8 cellular contexts compared by ENCODE assay signal in the genomic region with DNA sequence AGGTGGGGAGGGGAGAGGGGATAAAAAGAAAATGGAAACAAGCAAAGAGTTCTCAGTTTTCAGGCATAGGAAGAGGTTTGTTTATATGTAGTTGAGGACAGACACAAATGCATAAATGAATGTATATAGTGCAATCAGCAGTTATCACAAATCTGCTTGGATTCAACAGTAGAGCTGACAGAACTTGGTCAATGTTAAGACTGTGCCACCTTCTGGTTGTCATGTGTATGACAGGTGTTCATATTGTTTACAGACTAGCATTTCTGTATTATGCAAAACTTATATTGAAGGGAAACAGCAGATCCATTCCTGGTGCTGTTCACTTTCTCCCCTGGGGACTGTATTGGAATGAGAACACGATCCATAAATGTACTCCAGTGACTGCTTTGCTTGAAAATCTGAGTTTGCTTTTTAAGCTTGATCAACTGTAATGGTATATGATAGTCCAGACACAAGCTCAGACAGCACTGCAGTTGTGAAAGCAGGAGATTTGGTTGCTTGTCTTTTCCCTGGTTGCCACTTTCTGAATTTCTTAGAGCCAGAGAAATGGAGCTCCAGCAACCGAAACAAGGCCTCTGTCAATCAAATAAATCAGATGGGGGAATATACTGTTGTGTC.
A peak's percentile ranks its signal among the peaks of the same experiment; 100 is the strongest.
DNase-seq lines count a peak whose midpoint lies in the region; ATAC-seq and TF ChIP-seq lines count a peak whose summit lies in the region.

No MANE protein-coding gene starts in this region.

- peaks cover 10% of the 10 kb centered on the region for H3K27me3 ChIP-seq in adipocyte (replicated peaks; ENCODE audit: control insufficient read depth, insufficient read depth, low read length)
- H3K27me3 ChIP-seq in spleen (replicated peaks in 1 of 7): no peaks in the 10 kb centered on the region

- H3K9me3 ChIP-seq in adipocyte (ENCODE audit: control insufficient read depth, low read length): no peaks in the 10 kb centered on the region
- H3K9me3 ChIP-seq in spleen: no peaks in the 10 kb centered on the region

- WGBS in spleen, 5 donors: 10 to 30% (median 25%) methylated on average over 2 of the region's 2 CpGs

- no peak overlapping the region for H3K9ac ChIP-seq in adipocyte (ENCODE audit: low read length)

- ATAC-seq in HG03457 (IDR thresholded peaks at IDR 0.05; ENCODE audit: unreplicated experiment): peak; percentile 97

- no peak for TF ChIP-seq POLR2A in spleen (IDR thresholded peaks at IDR 0.05)

- TF ChIP-seq CTCF in GM20000 (IDR thresholded peaks at IDR 0.05; ENCODE audit: extremely low read depth, missing control alignments) (peak; percentile 59), spleen (IDR thresholded peaks at IDR 0.05 in 8 of 11, conservative IDR thresholded peaks at IDR 0.05 in 3 of 11) (peak in 10 of 11 experiments; percentile 26 to 77 (median 64))

- no peak overlapping the region for H3K27ac ChIP-seq in spleen

- peak; percentile 21 for DNase-seq in activated CD8-positive, alpha-beta memory T cell treated with anti-CD3 and anti-CD28 coated beads, Interleukin-2, amount 50 U/mL, for 4 hours
- no peak for DNase-seq in activated CD8-positive, alpha-beta memory T cell treated with anti-CD3 and anti-CD28 coated beads, Interleukin-2, amount 50 U/mL, for 48 hours
- peak; percentile 41 for DNase-seq in GM20000 (ENCODE audit: low spot score)
- DNase-seq in NCI-H69 (lab: John Stamatoyannopoulos, UW): peak; percentile 63
- DNase-seq in adipocyte (ENCODE audit: low read depth): peak; percentile 83
- peak; percentile 0 for DNase-seq in iPS DF 19.7 (ENCODE audit: low read depth, low spot score)
- no peak for DNase-seq in spleen

- H3K4me3 ChIP-seq in adipocyte (ENCODE audit: low read length) (no peak overlapping the region), spleen (no peak overlapping the region)

- H3K36me3 ChIP-seq in adipocyte (ENCODE audit: control insufficient read depth, insufficient read depth, low read length, severe bottlenecking) (no peaks in the 10 kb centered on the region), spleen (no peaks in the 10 kb centered on the region)

- H3K4me1 ChIP-seq in adipocyte (ENCODE audit: control insufficient read depth, insufficient read depth, low read length) (no peaks in the 10 kb centered on the region), spleen (no peaks in the 10 kb centered on the region)

- intact Hi-C loops in spleen (cut with DNase I; ENCODE audit: low total_unique reads): loop anchor here (5.0 kb wide), 2 partner anchors 736 to 841 kb away; no protein-coding TSS in a partner anchor

Comparison
In these comparisons a context has a peak if more than half of its experiments do, and no peak if none do; other contexts are left out.
1. DNase-seq: peak in activated CD8-positive, alpha-beta memory T cell treated with anti-CD3 and anti-CD28 coated beads, Interleukin-2, amount 50 U/mL, for 4 hours (single experiment), GM20000 (single experiment), NCI-H69 (single experiment), adipocyte (single experiment) and iPS DF 19.7 (single experiment); none in activated CD8-positive, alpha-beta memory T cell treated with anti-CD3 and anti-CD28 coated beads, Interleukin-2, amount 50 U/mL, for 48 hours (single experiment) and spleen (single experiment).